In genomic region chr12:120350576-120351350, GRCh38 we compare ENCODE assay signal across 26 cellular contexts. TPM values are rescaled to one million over a fixed set of nuclear protein-coding genes. Genes with fewer than 3 reads are reported as not detected.
DNase-seq lines count a peak whose midpoint lies in the region; ATAC-seq, FAIRE-seq and TF ChIP-seq lines count a peak whose summit lies in the region.
"Had no signal": no experiment of that assay in that cellular context is flagged by ENCODE, and none has a peak within 500 bp of the region (broad histone marks: within the 10 kb centered on the region; RNA-seq: fewer than 3 reads in every experiment).

No MANE protein-coding gene starts in this region.

- H2AFZ ChIP-seq in mesenchymal stem cell (ENCODE audit: low read depth, low read length): no peak overlapping the region

- H3K18ac ChIP-seq in mesenchymal stem cell (ENCODE audit: low read depth in 1 of 2, low read length in 2 of 2): no peak overlapping the region

- H3K4me1 ChIP-seq in A549 (peaks cover 25% of the 10 kb centered on the region), mesenchymal stem cell (ENCODE audit: control insufficient read depth, insufficient read depth, low read depth, low read length) (no peaks in the 10 kb centered on the region), BE2C (no peaks in the 10 kb centered on the region), foreskin keratinocyte (no peaks in the 10 kb centered on the region)
- H3K4me1 ChIP-seq: tibial nerve had no signal

- no peak for FAIRE-seq in A549 (lab: Jason Lieb, UNC)
- FAIRE-seq: colon, endothelial cell of umbilical vein, G401.6, GM12878 had no signal

- no peak overlapping the region for H2BK5ac ChIP-seq in mesenchymal stem cell (ENCODE audit: low read depth, low read length, poor library complexity, severe bottlenecking)

- H2AK5ac ChIP-seq in mesenchymal stem cell (ENCODE audit: low read length, severe bottlenecking): no peak overlapping the region

- no peak for TF ChIP-seq RAD21 in A549 (conservative IDR thresholded peaks at IDR 0.05 in 1 of 2, IDR thresholded peaks at IDR 0.05 in 1 of 2)

- 48% methylated on average over 19 of the region's 19 CpGs for WGBS in A549 (ENCODE audit: missing lambda C conversion rate)
- WGBS in mesenchymal stem cell: 91% methylated on average over 17 of the region's 19 CpGs

- H4K8ac ChIP-seq in mesenchymal stem cell (ENCODE audit: low read length): no peak overlapping the region

- H3K27me3 ChIP-seq in mesenchymal stem cell (ENCODE audit: control insufficient read depth in 1 of 2, insufficient read depth in 1 of 2, low read length in 2 of 2) (peaks cover 15 to 18% of the 10 kb centered on the region in 2 experiments), BE2C (no peaks in the 10 kb centered on the region), foreskin keratinocyte (no peaks in the 10 kb centered on the region)
- H3K27me3 ChIP-seq: tibial nerve had no signal

- no peak overlapping the region for H2BK120ac ChIP-seq in mesenchymal stem cell (ENCODE audit: low read depth, low read length)

- H2BK12ac ChIP-seq in mesenchymal stem cell (ENCODE audit: low read length in 2 of 2): no peak overlapping the region

- H3K9me3 ChIP-seq in A549 (no peaks in the 10 kb centered on the region), mesenchymal stem cell (ENCODE audit: control insufficient read depth, low read length) (no peaks in the 10 kb centered on the region), BE2C (no peaks in the 10 kb centered on the region)
- H3K9me3 ChIP-seq: tibial nerve had no signal

- no peak for TF ChIP-seq CTCF in A549 (IDR thresholded peaks at IDR 0.05)
- TF ChIP-seq CTCF in BE2C (IDR thresholded peaks at IDR 0.05; ENCODE audit: low read depth, low read length): no peak
- TF ChIP-seq CTCF in foreskin keratinocyte (conservative IDR thresholded peaks at IDR 0.05): no peak

- no peaks in the 10 kb centered on the region for H3K36me3 ChIP-seq in mesenchymal stem cell (ENCODE audit: control insufficient read depth in 1 of 2, insufficient read depth in 2 of 2, low read depth in 1 of 2, low read length in 2 of 2)
- no peaks in the 10 kb centered on the region for H3K36me3 ChIP-seq in BE2C

- H3K4ac ChIP-seq in mesenchymal stem cell (ENCODE audit: low read depth in 1 of 2, low read length in 2 of 2): no peak overlapping the region

- no peak for DNase-seq in A549 (ENCODE audit: low read depth in 1 of 2, low spot score in 1 of 2)
- peak; percentile 49 to 78 for DNase-seq in NCI-H2081 (lab: John Stamatoyannopoulos, UW)
- DNase-seq in astrocyte of the hippocampus (ENCODE audit: low read depth, low spot score): peak; percentile 40
- DNase-seq in mesenchymal stem cell: no peak
- no peak for DNase-seq in BE2C
- DNase-seq in OCI-M2 (lab: John Stamatoyannopoulos, UW; ENCODE audit: unreplicated experiment): no peak
- no peak for DNase-seq in foreskin keratinocyte
- no peak for DNase-seq in activated gamma-delta T cell (lab: John Stamatoyannopoulos, UW)
- DNase-seq: activated CD4-positive, CD25-positive, alpha-beta regulatory T cell treated with anti-CD3 and anti-CD28 coated beads, Interleukin-2, amount 50 U/mL, for 72 hours; amniotic stem cell; CD8-positive, alpha-beta T cell; foreskin melanocyte; HFFc6; Karpas-422; NCI-H1417 treated with DMSO at 0.1 percent for 48 hours; NCI-H510A; OCI-M1 had no signal

- H3K14ac ChIP-seq in mesenchymal stem cell (ENCODE audit: low read length in 2 of 2): no peak overlapping the region

- no peak overlapping the region for H3K9ac ChIP-seq in mesenchymal stem cell (ENCODE audit: low read length)

- no peak overlapping the region for H2BK15ac ChIP-seq in mesenchymal stem cell (ENCODE audit: low read depth, poor library complexity, severe bottlenecking)

- CTCF ChIA-PET in A549 (lab: Yijun Ruan, JAX): interaction anchor here (0.5 to 5.6 kb wide), 11 partner anchors 10 to 115 kb away, joined by 3 to 75 read pairs (median 4); no protein-coding TSS in a partner anchor

- H3K4me3 ChIP-seq in A549 (no peak overlapping the region), mesenchymal stem cell (ENCODE audit: insufficient read depth in 1 of 2, low read depth in 1 of 2, low read length in 2 of 2) (no peak overlapping the region), BE2C (ENCODE audit: low read depth, low read length) (no peak overlapping the region)
- H3K4me3 ChIP-seq: GM12878, tibial nerve had no signal

- H3K79me1 ChIP-seq in mesenchymal stem cell (replicated peaks; ENCODE audit: low read length, poor library complexity, severe bottlenecking): no peaks in the 10 kb centered on the region

- H3K23ac ChIP-seq in mesenchymal stem cell (ENCODE audit: low read length in 2 of 2): peak overlapping the region; percentile 4 to 9

- H3K4me2 ChIP-seq in A549 (peak overlapping the region; percentile 39; the same call in 2 of the 3 replicates), mesenchymal stem cell (ENCODE audit: low read length, poor library complexity, severe bottlenecking) (no peak overlapping the region)

- POLR2A ChIA-PET in A549 (lab: Yijun Ruan, JAX): no interaction called here

- peak overlapping the region in 1 of 2 experiments; percentile 42; a peak in 1 of 6 replicates for H3K27ac ChIP-seq in A549
- no peak overlapping the region for H3K27ac ChIP-seq in mesenchymal stem cell (ENCODE audit: low read length, poor library complexity, severe bottlenecking)
- no peak overlapping the region for H3K27ac ChIP-seq in foreskin keratinocyte
- H3K27ac ChIP-seq: tibial nerve had no signal

- no peak for TF ChIP-seq EP300 in A549 (IDR thresholded peaks at IDR 0.05)

- ATAC-seq in A549: peak in 1 of 2 experiments; percentile 42; a peak in 3 of 6 replicates
- no peak for ATAC-seq in foreskin keratinocyte
- ATAC-seq: activated T-helper 17 cell treated with anti-CD3 and anti-CD28 coated beads, Interleukin-2, amount 50 U/mL, for 72 hours; CD8-positive, alpha-beta T cell; GM12878 had no signal

- TF ChIP-seq POLR2A in A549 (IDR thresholded peaks at IDR 0.05; ENCODE audit: low read length): no peak

- no peak overlapping the region for H4K91ac ChIP-seq in mesenchymal stem cell (ENCODE audit: low read length)

TF ChIP-seq in A549, 52 proteins besides CTCF, POLR2A, EP300 and RAD21 (continues in another document):
- TF ChIP-seq EHF (CRISPR knock-in tag; IDR thresholded peaks at IDR 0.05): no peak
- TF ChIP-seq NPAS2 (CRISPR knock-in tag; IDR thresholded peaks at IDR 0.05; ENCODE audit: borderline replicate concordance): no peak
- TF ChIP-seq HOXB5 (CRISPR knock-in tag; IDR thresholded peaks at IDR 0.05): no peak
- TF ChIP-seq JUN (IDR thresholded peaks at IDR 0.05): no peak

RNA-seq across cellular contexts. Expression of gene MSI1, which starts 18.2 kb away (rescaled TPM):
- polyA plus RNA-seq in A549 (2011; rRNA removed) (0.44 and 0.72 TPM in 2 replicates), A549 (2017; fragmentation: RNase III; extraction: RNeasy Plus Mini Kit Qiagen cat#74134 plus additional on column Dnase treatment) (1.0 to 1.9 TPM (median 1.4 TPM) in 3 replicates), foreskin keratinocyte (not detected in 2 replicates)
- 1.0 TPM in 2 replicates for polyA plus RNA-seq in A549 (2012; cell fraction: cytosol; rRNA removed)
- polyA plus RNA-seq in A549 (2012; cell fraction: nucleus; rRNA removed): 1.4 and 2.4 TPM in 2 replicates
- 0.91 and 1.8 TPM in 2 replicates for polyA minus RNA-seq in A549 (2011; rRNA and poly(A)+ RNA removed)
- polyA plus RNA-seq in mesenchymal stem cell (2013, experiment 1 of 2): 0.06 TPM
- 0.03 TPM for polyA plus RNA-seq in mesenchymal stem cell (2013, experiment 2 of 2)
- 8.4 TPM for polyA plus RNA-seq in BE2C (2012; ENCODE audit: insufficient read depth, insufficient read length, low read depth)
- not detected in 2 replicates for total RNA-seq in foreskin keratinocyte
- total RNA-seq: CD8-positive, alpha-beta T cell; endothelial cell of umbilical vein; GM12878; HFFc6; HT-29 had no signal
- polyA plus RNA-seq: AG04450 had no signal

RNA-seq across cellular contexts. Expression of gene PLA2G1B, which starts 23.2 kb away (rescaled TPM):
- polyA plus RNA-seq in A549 (2011; rRNA removed) (0.21 TPM in 1 of 2 replicates, not detected in the other), A549 (2017; fragmentation: RNase III; extraction: RNeasy Plus Mini Kit Qiagen cat#74134 plus additional on column Dnase treatment) (not detected in 3 replicates), foreskin keratinocyte (not detected in 2 replicates)
- polyA plus RNA-seq in A549 (2012; cell fraction: cytosol; rRNA removed): not detected in 2 replicates
- not detected in 2 replicates for polyA plus RNA-seq in A549 (2012; cell fraction: nucleus; rRNA removed)
- polyA minus RNA-seq in A549 (2011; rRNA and poly(A)+ RNA removed): not detected in 2 replicates
- polyA plus RNA-seq in mesenchymal stem cell (2013, experiment 1 of 2): 0.18 TPM
- polyA plus RNA-seq in mesenchymal stem cell (2013, experiment 2 of 2): not detected
- polyA plus RNA-seq in BE2C (2012; ENCODE audit: insufficient read depth, insufficient read length, low read depth): not detected
- total RNA-seq in foreskin keratinocyte: not detected in 2 replicates
- total RNA-seq: activated T-helper 17 cell treated with anti-CD3 and anti-CD28 coated beads, Interleukin-2, amount 50 U/mL, for 72 hours; CD8-positive, alpha-beta T cell; endothelial cell of umbilical vein; GM12878; HFFc6; HT-29; SK-MEL-5 had no signal
- polyA plus RNA-seq: endothelial cell of umbilical vein, GM12878 had no signal

RNA-seq across cellular contexts. Expression of gene SIRT4, which starts 48.6 kb away (rescaled TPM):
- polyA plus RNA-seq in A549 (2011; rRNA removed) (1.6 and 2.6 TPM in 2 replicates), A549 (2017; fragmentation: RNase III; extraction: RNeasy Plus Mini Kit Qiagen cat#74134 plus additional on column Dnase treatment) (0.87 to 1.6 TPM (median 0.95 TPM) in 3 replicates), foreskin keratinocyte (0.54 and 0.73 TPM in 2 replicates)
- 0.52 and 0.79 TPM in 2 replicates for polyA plus RNA-seq in A549 (2012; cell fraction: cytosol; rRNA removed)
- 0.29 and 0.34 TPM in 2 replicates for polyA plus RNA-seq in A549 (2012; cell fraction: nucleus; rRNA removed)
- 1.2 and 1.3 TPM in 2 replicates for polyA minus RNA-seq in A549 (2011; rRNA and poly(A)+ RNA removed)
- polyA plus RNA-seq in mesenchymal stem cell (2013, experiment 1 of 2): 0.99 TPM
- polyA plus RNA-seq in mesenchymal stem cell (2013, experiment 2 of 2): 0.85 TPM
- polyA plus RNA-seq in BE2C (2012; ENCODE audit: insufficient read depth, insufficient read length, low read depth): 10.1 TPM
- 0.49 and 0.54 TPM in 2 replicates for total RNA-seq in foreskin keratinocyte
- total RNA-seq: CD8-positive, alpha-beta T cell had no signal

RNA-seq across cellular contexts. Expression of gene RNU4-1, which starts 57.7 kb away (rescaled TPM):
- not detected in 2 replicates for polyA plus RNA-seq in A549 (2011; rRNA removed)
- polyA plus RNA-seq in A549 (2012; cell fraction: cytosol; rRNA removed): not detected in 2 replicates
- not detected in 2 replicates for polyA plus RNA-seq in A549 (2012; cell fraction: nucleus; rRNA removed)
- not detected in 3 replicates for polyA plus RNA-seq in A549 (2017; fragmentation: RNase III; extraction: RNeasy Plus Mini Kit Qiagen cat#74134 plus additional on column Dnase treatment)
- under 0.01 TPM in 2 replicates for polyA minus RNA-seq in A549 (2011; rRNA and poly(A)+ RNA removed)
- not detected for polyA plus RNA-seq in mesenchymal stem cell (2013, experiment 1 of 2)
- polyA plus RNA-seq in mesenchymal stem cell (2013, experiment 2 of 2): not detected
- polyA plus RNA-seq in BE2C (2012; ENCODE audit: insufficient read depth, insufficient read length, low read depth): 5.0 TPM
- total RNA-seq in foreskin keratinocyte: 4,069 and 6,144 TPM in 2 replicates
- not detected in 2 replicates for polyA plus RNA-seq in foreskin keratinocyte
- total RNA-seq: SK-MEL-5 had no signal
- polyA plus RNA-seq: AG04450 had no signal

RNA-seq across cellular contexts. Expression of gene RNU4-2, which starts 59.1 kb away (rescaled TPM):
- polyA plus RNA-seq in A549 (2011; rRNA removed): under 0.01 TPM in 1 of 2 replicates, not detected in the other
- not detected in 2 replicates for polyA plus RNA-seq in A549 (2012; cell fraction: cytosol; rRNA removed)
- not detected in 2 replicates for polyA plus RNA-seq in A549 (2012; cell fraction: nucleus; rRNA removed)
- not detected in 3 replicates for polyA plus RNA-seq in A549 (2017; fragmentation: RNase III; extraction: RNeasy Plus Mini Kit Qiagen cat#74134 plus additional on column Dnase treatment)
- polyA minus RNA-seq in A549 (2011; rRNA and poly(A)+ RNA removed): under 0.01 TPM in 2 replicates
- polyA plus RNA-seq in mesenchymal stem cell (2013, experiment 1 of 2): not detected
- not detected for polyA plus RNA-seq in mesenchymal stem cell (2013, experiment 2 of 2)
- not detected for polyA plus RNA-seq in BE2C (2012; ENCODE audit: insufficient read depth, insufficient read length, low read depth)
- 4,915 and 5,654 TPM in 2 replicates for total RNA-seq in foreskin keratinocyte
- polyA plus RNA-seq in foreskin keratinocyte: not detected in 2 replicates

Comparison
In these comparisons a context has a peak if more than half of its experiments do, and no peak if none do; other contexts are left out.
1. DNase-seq: peak in NCI-H2081 (2 of 2) and astrocyte of the hippocampus (single experiment); none in A549 (0 of 2), mesenchymal stem cell (single experiment), BE2C (single experiment), OCI-M2 (single experiment), foreskin keratinocyte (0 of 2) and activated gamma-delta T cell (single experiment).